In genomic region chr16:14061732-14062259, GRCh38 we compare ENCODE assay signal across 24 cellular contexts.
"Had no signal": no experiment of that assay in that cellular context is flagged by ENCODE, and none has a peak within 500 bp of the region (broad histone marks: within the 10 kb centered on the region; RNA-seq: fewer than 3 reads in every experiment).

No MANE protein-coding gene starts in this region.

- H3K27ac Mint-ChIP-seq: dendritic cell treated with granulocyte-macrophage colony-stimulating factor and Interleukin-4, amounts not matched to agents 40 ng/mL and 50 ng/mL, for 4 days; immature natural killer cell; natural killer cell treated with Interleukin-12 subunit alpha and Interleukin-12 subunit beta and Interleukin-15 and Interleukin-18, amount 100 ng/mL, for 72 hours; stimulated activated memory B cell treated with anti-CD40 and anti-IgM and Interleukin-4, amounts not matched to agents 10 μg/mL and 1 μg/mL and 100 μg/mL, for 72 hours; stimulated activated naive CD8-positive, alpha-beta T cell treated with anti-CD3 and anti-CD28 coated beads, Interleukin-15, Interleukin-2, amounts not matched to agents 100 ng/mL and 50 ng/mL, for 24 hours had no signal

- H3K4me3 ChIP-seq: left ventricle myocardium inferior, lower lobe of right lung, neural progenitor cell, pancreas, prostate gland, spleen, testis, tibial nerve, upper lobe of right lung, vagina had no signal

- H3K9me3 ChIP-seq: lower lobe of right lung, pancreas, prostate gland, testis, upper lobe of right lung, vagina had no signal

- H3K9me3 Mint-ChIP-seq: immature natural killer cell; natural killer cell treated with Interleukin-12 subunit alpha and Interleukin-12 subunit beta and Interleukin-15 and Interleukin-18, amount 100 ng/mL, for 72 hours had no signal

- H3K4me1 ChIP-seq: foreskin keratinocyte, lower lobe of right lung, neural progenitor cell, pancreas, prostate gland, spleen, testis, tibial nerve, upper lobe of right lung, vagina had no signal

- H3K36me3 ChIP-seq: left ventricle myocardium inferior, lower lobe of right lung, neural progenitor cell, pancreas, prostate gland, spleen, tibial nerve, upper lobe of right lung, vagina had no signal

- H3K4me3 Mint-ChIP-seq: dendritic cell treated with granulocyte-macrophage colony-stimulating factor and Interleukin-4, amounts not matched to agents 40 ng/mL and 50 ng/mL, for 4 days; immature natural killer cell; natural killer cell treated with Interleukin-12 subunit alpha and Interleukin-12 subunit beta and Interleukin-15 and Interleukin-18, amount 100 ng/mL, for 72 hours; neural progenitor cell; stimulated activated memory B cell treated with anti-CD40 and anti-IgM and Interleukin-4, amounts not matched to agents 10 μg/mL and 1 μg/mL and 100 μg/mL, for 72 hours; stimulated activated naive CD8-positive, alpha-beta T cell treated with anti-CD3 and anti-CD28 coated beads, Interleukin-15, Interleukin-2, amounts not matched to agents 100 ng/mL and 50 ng/mL, for 24 hours had no signal

- H3K27ac ChIP-seq: foreskin keratinocyte, left ventricle myocardium inferior, lower lobe of right lung, neural progenitor cell, pancreas, prostate gland, spleen, testis, tibial nerve, upper lobe of right lung, vagina had no signal

- H3K4me1 Mint-ChIP-seq: immature natural killer cell; neural progenitor cell; stimulated activated memory B cell treated with anti-CD40 and anti-IgM and Interleukin-4, amounts not matched to agents 10 μg/mL and 1 μg/mL and 100 μg/mL, for 72 hours had no signal

- H3K36me3 Mint-ChIP-seq: immature natural killer cell; natural killer cell treated with Interleukin-12 subunit alpha and Interleukin-12 subunit beta and Interleukin-15 and Interleukin-18, amount 100 ng/mL, for 72 hours; neural progenitor cell; stimulated activated memory B cell treated with anti-CD40 and anti-IgM and Interleukin-4, amounts not matched to agents 10 μg/mL and 1 μg/mL and 100 μg/mL, for 72 hours had no signal

- H3K27me3 ChIP-seq: foreskin keratinocyte, neural progenitor cell, pancreas, testis, tibial nerve, upper lobe of right lung, vagina had no signal

- DNase-seq: foreskin keratinocyte; immature natural killer cell; kidney; left cardiac atrium; left ventricle myocardium inferior; lower lobe of right lung; mesenchymal stem cell; midbrain; nucleus accumbens; pancreas; spleen; stimulated activated CD4-positive, alpha-beta T cell treated with anti-CD3 and anti-CD28 coated beads, Interleukin-15, amount 100 ng/mL, for 24 hours; stimulated activated CD4-positive, alpha-beta T cell treated with anti-CD3 and anti-CD28 coated beads, Interleukin-1b, Interleukin-23, amount 100 ng/mL, for 48 hours; stimulated activated CD4-positive, alpha-beta T cell treated with anti-CD3 and anti-CD28 coated beads, Interleukin-4, amount 100 ng/mL, for 24 hours; upper lobe of right lung had no signal
